17 cellular contexts compared by ENCODE assay signal in the genomic region with DNA sequence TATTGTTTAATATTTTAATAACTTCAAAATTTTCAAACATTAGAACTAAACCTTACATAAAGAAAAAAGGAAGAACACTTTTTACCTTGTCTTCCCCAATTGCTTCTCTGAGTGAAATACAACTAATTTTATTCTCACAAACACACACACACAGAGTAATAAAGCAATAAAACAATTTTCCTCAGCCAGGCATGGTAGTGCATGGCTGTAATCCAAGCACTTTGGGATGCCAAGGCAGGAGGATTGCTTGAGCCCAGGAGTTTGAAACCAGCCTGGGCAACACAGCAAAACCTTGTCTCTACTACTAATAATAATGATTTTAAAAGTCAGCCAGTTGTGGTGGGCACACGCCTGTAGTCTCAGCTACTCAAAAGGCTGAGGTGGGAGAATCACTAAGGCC. TPM values are rescaled to one million over a fixed set of nuclear protein-coding genes. Genes with fewer than 3 reads are reported as not detected.
DNase-seq lines count a peak whose midpoint lies in the region; ATAC-seq and TF ChIP-seq lines count a peak whose summit lies in the region.
"Had no signal": no experiment of that assay in that cellular context is flagged by ENCODE, and none has a peak within 500 bp of the region (broad histone marks: within the 10 kb centered on the region; RNA-seq: fewer than 3 reads in every experiment).

No MANE protein-coding gene starts in this region.

- no peaks in the 10 kb centered on the region for H3K9me3 Mint-ChIP-seq in chondrocyte (ENCODE audit: low read depth)
- H3K9me3 Mint-ChIP-seq in immature natural killer cell = no peaks in the 10 kb centered on the region
- H3K9me3 Mint-ChIP-seq: CD8-positive, alpha-beta T cell; H9 had no signal

- intact Hi-C loops in left lung (cut with DNase I) = no loop called here

- H3K4me3 ChIP-seq in neutrophil (ENCODE audit: low read depth in 1 of 2, low read length in 1 of 2) (no peak overlapping the region), left lung (no peak overlapping the region)
- H3K4me3 ChIP-seq: A549 had no signal

- no peaks in the 10 kb centered on the region for H3K36me3 Mint-ChIP-seq in chondrocyte (ENCODE audit: low read depth)
- H3K36me3 Mint-ChIP-seq in immature natural killer cell = peaks cover 0 to 3% (median 0%) of the 10 kb centered on the region in 3 donors

- H3K4me1 ChIP-seq in neutrophil (ENCODE audit: control insufficient read depth in 1 of 2, insufficient read depth in 1 of 2, low read depth in 1 of 2, low read length in 1 of 2) (peaks cover 62 to 85% of the 10 kb centered on the region in 2 experiments), left lung (peaks cover 0 to 58% of the 10 kb centered on the region in 2 donors)
- H3K4me1 ChIP-seq: A549, BE2C had no signal

- ATAC-seq in HG02759 (IDR thresholded peaks at IDR 0.05; ENCODE audit: unreplicated experiment) (no peak), HG03025 (IDR thresholded peaks at IDR 0.05; ENCODE audit: low FRiP score, unreplicated experiment) (no peak), left lung (no peak)
- ATAC-seq: A549; CD8-positive, alpha-beta T cell had no signal

- H3K36me3 ChIP-seq in neutrophil (no peaks in the 10 kb centered on the region), left lung (no peaks in the 10 kb centered on the region)
- H3K36me3 ChIP-seq: BE2C had no signal

- H3K27me3 ChIP-seq in neutrophil (no peaks in the 10 kb centered on the region), left lung (no peaks in the 10 kb centered on the region)
- H3K27me3 ChIP-seq: BE2C had no signal

- TF ChIP-seq CTCF in chondrocyte (IDR thresholded peaks at IDR 0.05) (no peak), neutrophil (IDR thresholded peaks at IDR 0.05) (no peak), left lung (IDR thresholded peaks at IDR 0.05) (no peak)

- no peak for DNase-seq in chondrocyte (ENCODE audit: low spot score)
- DNase-seq in immature natural killer cell = no peak
- no peak for DNase-seq in left lung
- DNase-seq: BE2C; CD8-positive, alpha-beta T cell; COR-L47; DMS153; DMS79 treated with DMSO at 0.1 percent for 48 hours; EL; GOT3; H9 had no signal

- H3K27me3 Mint-ChIP-seq in chondrocyte (ENCODE audit: low read depth) = no peaks in the 10 kb centered on the region
- peaks cover 0 to 2% (median 0%) of the 10 kb centered on the region in 3 donors for H3K27me3 Mint-ChIP-seq in immature natural killer cell (ENCODE audit: low read depth in 3 of 3)

- H3K4me3 Mint-ChIP-seq in chondrocyte (ENCODE audit: unreplicated experiment) = no peak overlapping the region
- peak overlapping the region in 1 of 5 donors; percentile 20 for H3K4me3 Mint-ChIP-seq in immature natural killer cell
- H3K4me3 Mint-ChIP-seq: CD8-positive, alpha-beta T cell; H9 had no signal

- peak overlapping the region; percentile 74 for H3K27ac ChIP-seq in neutrophil
- H3K27ac ChIP-seq in left lung = no peak overlapping the region
- H3K27ac ChIP-seq: A549, C4-2B, HL-60 had no signal

- no peaks in the 10 kb centered on the region for H3K9me3 ChIP-seq in neutrophil
- H3K9me3 ChIP-seq in left lung = no peaks in the 10 kb centered on the region
- H3K9me3 ChIP-seq: A549, BE2C had no signal

- H3K27ac Mint-ChIP-seq in chondrocyte (ENCODE audit: unreplicated experiment) (peak overlapping the region; percentile 33), immature natural killer cell (peak overlapping the region in 5 of 6 donors; percentile 20 to 73 (median 62))
- H3K27ac Mint-ChIP-seq: CD8-positive, alpha-beta T cell had no signal

- H3K4me1 Mint-ChIP-seq in chondrocyte (ENCODE audit: low read depth) (peaks cover 61% of the 10 kb centered on the region), immature natural killer cell (peaks cover 74 to 88% of the 10 kb centered on the region in 2 donors)

RNA-seq across cellular contexts. Expression of a gene that starts 13.1 kb away (rescaled TPM):
- 118 to 139 TPM (median 135 TPM) in 3 replicates for total RNA-seq in chondrocyte
- polyA plus RNA-seq in immature natural killer cell = 100 to 1,000 TPM in 2 of 3 donors, 10 to 100 TPM in 1; 81.1 to 158 (median 103) TPM
- total RNA-seq in left lung = 10 to 100 TPM; 62.9 to 87.2 TPM
